1 cellular context compared by ENCODE assay signal in genomic region chr17:82561429-82562035, GRCh38.
TF ChIP-seq lines count a peak whose summit lies in the region.

No MANE protein-coding gene starts in this region.

TF ChIP-seq in HepG2, 621 proteins besides CTCF, POLR2A, EP300 and RAD21 (continues in another document):
- TF ChIP-seq FOSL2 (CRISPR knock-in tag; IDR thresholded peaks at IDR 0.05), result 0 out of 2 replicates have a peak, but pooled peaks have one; percentile 6
- peak; percentile 60 for TF ChIP-seq NR2C2 (CRISPR knock-in tag; IDR thresholded peaks at IDR 0.05; ENCODE audit: borderline replicate concordance)
- no peak for TF ChIP-seq GFI1 (CRISPR knock-in tag; IDR thresholded peaks at IDR 0.05; ENCODE audit: borderline replicate concordance)
- TF ChIP-seq XRCC5 (optimal IDR thresholded peaks at IDR 0.05; ENCODE audit: low read length), result peak; percentile 4
- peak; percentile 21; the same call in 1 of the 2 replicates for TF ChIP-seq ISL2 (CRISPR knock-in tag; IDR thresholded peaks at IDR 0.05)
- 0 out of 2 replicates have a peak, but pooled peaks have one; percentile 62 for TF ChIP-seq CHCHD3 (CRISPR knock-in tag; IDR thresholded peaks at IDR 0.05)
- no peak for TF ChIP-seq ZNF496 (CRISPR knock-in tag; IDR thresholded peaks at IDR 0.05; ENCODE audit: insufficient replicate concordance)
- TF ChIP-seq ZIK1 (CRISPR knock-in tag; IDR thresholded peaks at IDR 0.05; ENCODE audit: borderline replicate concordance, low read depth), result no peak
- 0 out of 2 replicates have a peak, but pooled peaks have one; percentile 47 for TF ChIP-seq NRL (CRISPR knock-in tag; IDR thresholded peaks at IDR 0.05; ENCODE audit: borderline replicate concordance)
- TF ChIP-seq HIC2 (CRISPR knock-in tag; IDR thresholded peaks at IDR 0.05; ENCODE audit: low read depth), result peak; percentile 56; the same call in 1 of the 2 replicates
- 0 out of 2 replicates have a peak, but pooled peaks have one; percentile 37 for TF ChIP-seq ZNF362 (CRISPR knock-in tag; IDR thresholded peaks at IDR 0.05; ENCODE audit: borderline replicate concordance)
- 0 out of 2 replicates have a peak, but pooled peaks have one; percentile 75 for TF ChIP-seq ZNF383 (CRISPR knock-in tag; IDR thresholded peaks at IDR 0.05; ENCODE audit: borderline replicate concordance)
- TF ChIP-seq HNRNPL (IDR thresholded peaks at IDR 0.05; ENCODE audit: low read depth, low read length), result peak; percentile 94
- no peak for TF ChIP-seq ZNF788 (CRISPR knock-in tag; IDR thresholded peaks at IDR 0.05; ENCODE audit: borderline replicate concordance)
- 0 out of 2 replicates have a peak, but pooled peaks have one; percentile 70 for TF ChIP-seq DNMT1 (CRISPR knock-in tag; IDR thresholded peaks at IDR 0.05)
- TF ChIP-seq ZNF33B (CRISPR knock-in tag; IDR thresholded peaks at IDR 0.05), result 0 out of 2 replicates have a peak, but pooled peaks have one; percentile 59
- no peak for TF ChIP-seq ZMYM4 (CRISPR knock-in tag; IDR thresholded peaks at IDR 0.05)
- TF ChIP-seq MTA1 (CRISPR knock-in tag; IDR thresholded peaks at IDR 0.05; ENCODE audit: borderline replicate concordance), result peak; percentile 80; the same call in 1 of the 2 replicates
- TF ChIP-seq BORCS8-MEF2B (CRISPR knock-in tag; IDR thresholded peaks at IDR 0.05), result no peak
- TF ChIP-seq HNF4A (CRISPR knock-in tag; IDR thresholded peaks at IDR 0.05), result peak; percentile 89; the same call in 1 of the 2 replicates
- peak; percentile 50; the same call in 1 of the 2 replicates for TF ChIP-seq HOXA3 (CRISPR knock-in tag; IDR thresholded peaks at IDR 0.05)
- TF ChIP-seq ZBTB26 (CRISPR knock-in tag; IDR thresholded peaks at IDR 0.05; ENCODE audit: borderline replicate concordance), result peak; percentile 50; the same call in 1 of the 2 replicates
- TF ChIP-seq ZNF691 (CRISPR knock-in tag; IDR thresholded peaks at IDR 0.05; ENCODE audit: borderline replicate concordance, low read depth), result peak; percentile 64; the same call in 1 of the 2 replicates
- peak; percentile 76 for TF ChIP-seq ZBTB33 (CRISPR knock-in tag; IDR thresholded peaks at IDR 0.05)
- TF ChIP-seq ZNF672 (CRISPR knock-in tag; IDR thresholded peaks at IDR 0.05), result no peak
- 0 out of 2 replicates have a peak, but pooled peaks have one; percentile 62 for TF ChIP-seq ZBTB39 (CRISPR knock-in tag; IDR thresholded peaks at IDR 0.05)
- TF ChIP-seq ZMAT3 (CRISPR knock-in tag; conservative IDR thresholded peaks at IDR 0.05), result 0 out of 2 replicates have a peak, but pooled peaks have one; percentile 37
- peak; percentile 66; the same call in 1 of the 2 replicates for TF ChIP-seq ZSCAN25 (CRISPR knock-in tag; IDR thresholded peaks at IDR 0.05)
- no peak for TF ChIP-seq MTA3 (CRISPR knock-in tag; IDR thresholded peaks at IDR 0.05)
- peak; percentile 71; the same call in 1 of the 2 replicates for TF ChIP-seq ZNF572 (CRISPR knock-in tag; IDR thresholded peaks at IDR 0.05)
- peak; percentile 91; the same call in 1 of the 2 replicates for TF ChIP-seq ZNF318 (CRISPR knock-in tag; IDR thresholded peaks at IDR 0.05)
- no peak for TF ChIP-seq ZBTB8A (CRISPR knock-in tag; IDR thresholded peaks at IDR 0.05; ENCODE audit: borderline replicate concordance, low read depth)
